8 cellular contexts compared by ENCODE assay signal in genomic region chr6:158086054-158086705, GRCh38.
DNase-seq lines count a peak whose midpoint lies in the region; ATAC-seq and TF ChIP-seq lines count a peak whose summit lies in the region.

No MANE protein-coding gene starts in this region.

- DNase-seq in GM04503 (ENCODE audit: low read depth) (peak; percentile 60), mesenchymal stem cell (peak; percentile 16), DMS53 (lab: John Stamatoyannopoulos, UW) (no peak), COLO829 (ENCODE audit: low spot score) (no peak), NCI-H446 (lab: John Stamatoyannopoulos, UW) (no peak)

- 97% methylated on average over 5 of the region's 6 CpGs for WGBS in mesenchymal stem cell

- H3K79me1 ChIP-seq in mesenchymal stem cell (replicated peaks; ENCODE audit: low read length, poor library complexity, severe bottlenecking), result peaks cover 35% of the 10 kb centered on the region

- no peak overlapping the region for H2BK12ac ChIP-seq in mesenchymal stem cell (ENCODE audit: low read length in 2 of 2)

- H4K91ac ChIP-seq in mesenchymal stem cell (ENCODE audit: low read length), result no peak overlapping the region

- no peak overlapping the region for H2AFZ ChIP-seq in mesenchymal stem cell (ENCODE audit: low read depth, low read length)

- H3K4me3 ChIP-seq in mesenchymal stem cell (ENCODE audit: insufficient read depth in 1 of 2, low read depth in 1 of 2, low read length in 2 of 2), result no peak overlapping the region

- H3K4me2 ChIP-seq in mesenchymal stem cell (ENCODE audit: low read length, poor library complexity, severe bottlenecking), result no peak overlapping the region

- no peak overlapping the region for H3K14ac ChIP-seq in mesenchymal stem cell (ENCODE audit: low read length in 2 of 2)

- no peak overlapping the region for H3K23ac ChIP-seq in mesenchymal stem cell (ENCODE audit: low read length in 2 of 2)

- peaks cover 66 to 95% of the 10 kb centered on the region in 2 experiments for H3K36me3 ChIP-seq in mesenchymal stem cell (ENCODE audit: control insufficient read depth in 1 of 2, insufficient read depth in 2 of 2, low read depth in 1 of 2, low read length in 2 of 2)

- no peak overlapping the region for H2BK120ac ChIP-seq in mesenchymal stem cell (ENCODE audit: low read depth, low read length)

- no peak overlapping the region for H3K4ac ChIP-seq in mesenchymal stem cell (ENCODE audit: low read depth in 1 of 2, low read length in 2 of 2)

- no peaks in the 10 kb centered on the region for H3K27me3 ChIP-seq in mesenchymal stem cell (ENCODE audit: control insufficient read depth in 1 of 2, insufficient read depth in 1 of 2, low read length in 2 of 2)

- H4K8ac ChIP-seq in mesenchymal stem cell (ENCODE audit: low read length), result no peak overlapping the region

- H3K9ac ChIP-seq in mesenchymal stem cell (ENCODE audit: low read length), result no peak overlapping the region

- H2AK5ac ChIP-seq in mesenchymal stem cell (ENCODE audit: low read length, severe bottlenecking), result peak overlapping the region; percentile 43

- no peak overlapping the region for H2BK5ac ChIP-seq in mesenchymal stem cell (ENCODE audit: low read depth, low read length, poor library complexity, severe bottlenecking)

- peaks cover 21% of the 10 kb centered on the region for H3K4me1 ChIP-seq in mesenchymal stem cell (ENCODE audit: control insufficient read depth, insufficient read depth, low read depth, low read length)

- H3K18ac ChIP-seq in mesenchymal stem cell (ENCODE audit: low read depth in 1 of 2, low read length in 2 of 2), result no peak overlapping the region

- ATAC-seq in HG02759 (IDR thresholded peaks at IDR 0.05; ENCODE audit: unreplicated experiment) (peak; percentile 90), SK-N-SH treated with all-trans-retinoic acid at 6 μM for 48 hours (peak; percentile 49; the same call in 2 of the 3 replicates), HG02884 (IDR thresholded peaks at IDR 0.05; ENCODE audit: unreplicated experiment) (no peak)

- no peaks in the 10 kb centered on the region for H3K9me3 ChIP-seq in mesenchymal stem cell (ENCODE audit: control insufficient read depth, low read length)

- peak overlapping the region; percentile 89 for H3K27ac ChIP-seq in mesenchymal stem cell (ENCODE audit: low read length, poor library complexity, severe bottlenecking)

- H2BK15ac ChIP-seq in mesenchymal stem cell (ENCODE audit: low read depth, poor library complexity, severe bottlenecking), result no peak overlapping the region

TF ChIP-seq in SK-N-SH treated with all-trans-retinoic acid at 6 μM for 48 hours, 23 proteins besides CTCF, POLR2A, EP300 and RAD21:
- no peak for TF ChIP-seq TOX (CRISPR knock-in tag; IDR thresholded peaks at IDR 0.05; ENCODE audit: borderline replicate concordance)
- no peak for TF ChIP-seq RARB (CRISPR knock-in tag; IDR thresholded peaks at IDR 0.05)
- no peak for TF ChIP-seq ZNF70 (CRISPR knock-in tag; IDR thresholded peaks at IDR 0.05)
- TF ChIP-seq ISL1 (CRISPR knock-in tag; IDR thresholded peaks at IDR 0.05), result no peak
- TF ChIP-seq ZNF565 (CRISPR knock-in tag; conservative IDR thresholded peaks at IDR 0.05; ENCODE audit: low read depth), result no peak
- TF ChIP-seq PATZ1 (CRISPR knock-in tag; IDR thresholded peaks at IDR 0.05; ENCODE audit: borderline replicate concordance), result no peak
- no peak for TF ChIP-seq ZFP30 (CRISPR knock-in tag; IDR thresholded peaks at IDR 0.05)
- TF ChIP-seq ARNTL (CRISPR knock-in tag; IDR thresholded peaks at IDR 0.05; ENCODE audit: borderline replicate concordance, low read depth), result no peak
- TF ChIP-seq TCF4 (CRISPR knock-in tag; IDR thresholded peaks at IDR 0.05; ENCODE audit: borderline replicate concordance), result no peak
- no peak for TF ChIP-seq PPARA (CRISPR knock-in tag; IDR thresholded peaks at IDR 0.05; ENCODE audit: borderline replicate concordance)
- no peak for TF ChIP-seq BACH2 (CRISPR knock-in tag; IDR thresholded peaks at IDR 0.05; ENCODE audit: borderline replicate concordance)
- no peak for TF ChIP-seq GLIS3 (CRISPR knock-in tag; IDR thresholded peaks at IDR 0.05)
- no peak for TF ChIP-seq SNAI2 (CRISPR knock-in tag; IDR thresholded peaks at IDR 0.05)
- TF ChIP-seq TSHZ2 (CRISPR knock-in tag; IDR thresholded peaks at IDR 0.05), result no peak
- TF ChIP-seq CREB5 (CRISPR knock-in tag; IDR thresholded peaks at IDR 0.05; ENCODE audit: low read depth), result no peak
TF ChIP-seq in SK-N-SH treated with all-trans-retinoic acid at 6 μM for 48 hours: peak in this region for 0.

Comparison
In these comparisons a context has a peak if more than half of its experiments do, and no peak if none do; other contexts are left out.
1. DNase-seq: peak in GM04503 (single experiment) and mesenchymal stem cell (single experiment); none in DMS53 (single experiment), COLO829 (single experiment) and NCI-H446 (0 of 2).